1 cellular context compared by ENCODE assay signal in the genomic region with DNA sequence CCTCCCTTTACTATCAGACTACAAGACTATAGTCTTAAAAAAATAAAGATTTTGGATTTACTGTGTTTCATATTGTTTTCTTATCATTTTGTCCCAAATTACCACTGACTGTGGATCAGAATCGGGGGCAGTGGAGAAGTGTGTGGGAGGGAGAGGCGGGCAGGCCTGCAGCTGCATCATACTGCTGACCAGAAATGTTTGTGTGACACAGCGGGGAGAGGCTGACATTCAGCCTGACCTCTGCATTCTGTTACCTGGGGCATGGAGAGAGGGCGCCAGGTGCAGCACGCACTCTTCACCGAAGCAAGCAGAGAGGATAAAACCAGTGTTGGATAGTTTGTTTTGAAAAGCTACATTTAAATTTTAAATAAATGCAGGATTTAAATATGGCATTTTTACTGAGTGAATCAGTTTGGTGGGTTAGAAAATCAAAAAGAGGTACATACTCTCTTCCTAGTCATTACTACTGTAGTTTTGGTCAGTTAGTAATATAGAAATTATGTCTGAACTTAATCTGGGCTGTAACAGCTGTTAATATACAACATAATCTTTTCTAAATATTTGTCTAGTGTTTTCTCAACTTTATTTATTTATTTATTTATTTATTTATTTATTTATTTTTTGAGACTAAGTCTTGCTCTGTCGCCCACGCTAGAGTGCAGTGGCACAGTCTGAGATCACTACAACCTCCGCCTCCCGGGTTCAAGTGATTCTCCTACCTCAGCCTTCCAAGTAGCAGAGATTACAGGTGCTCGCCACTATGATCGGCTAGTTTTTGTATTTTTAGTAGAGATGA.
TF ChIP-seq lines count a peak whose summit lies in the region.

No MANE protein-coding gene starts in this region.

TF ChIP-seq in H1, 55 proteins besides CTCF, POLR2A, EP300 and RAD21:
- 0 out of 2 replicates have a peak, but pooled peaks have one; percentile 7 for TF ChIP-seq TEAD4 (IDR thresholded peaks at IDR 0.05; ENCODE audit: low read depth, low read length)
- no peak for TF ChIP-seq TAF7 (optimal IDR thresholded peaks at IDR 0.05; ENCODE audit: borderline replicate concordance, low read depth, low read length)
- TF ChIP-seq NRF1 (IDR thresholded peaks at IDR 0.05; ENCODE audit: low read depth, low read length): no peak
